In the genomic region with DNA sequence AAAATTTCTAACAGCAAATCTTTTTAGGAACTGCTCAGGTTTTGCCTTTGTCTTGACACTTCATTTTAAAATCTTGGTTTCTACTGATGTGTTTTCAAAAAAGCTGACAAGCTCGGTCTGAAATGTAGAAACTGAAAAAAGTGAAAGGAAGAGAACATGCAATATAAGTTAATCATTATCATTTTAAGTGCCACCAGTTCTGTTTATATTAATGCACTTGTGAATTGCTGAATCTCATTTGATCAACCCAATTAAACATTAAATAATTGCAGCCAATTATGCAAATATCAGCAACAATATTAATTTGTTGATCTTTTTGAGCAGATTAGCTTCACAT, we compare ENCODE assay signal across 9 cellular contexts.
DNase-seq lines count a peak whose midpoint lies in the region; ATAC-seq and TF ChIP-seq lines count a peak whose summit lies in the region.
"Had no signal": no experiment of that assay in that cellular context is flagged by ENCODE, and none has a peak within 500 bp of the region (broad histone marks: within the 10 kb centered on the region; RNA-seq: fewer than 3 reads in every experiment).

No MANE protein-coding gene starts in this region.

- ATAC-seq in GM19324 (IDR thresholded peaks at IDR 0.05; ENCODE audit: low FRiP score, unreplicated experiment), result peak; percentile 45
- peak; percentile 48 for ATAC-seq in HG03066 (IDR thresholded peaks at IDR 0.05; ENCODE audit: low read depth, unreplicated experiment)
- ATAC-seq in activated naive CD8-positive, alpha-beta T cell treated with anti-CD3 and anti-CD28 coated beads, Interleukin-2, amount 50 U/mL, for 24 hours, result no peak
- ATAC-seq: Right ventricle myocardium inferior had no signal

- peak overlapping the region; percentile 43 to 80 (median 65); a peak in 21 of 22 replicates for H3K9ac ChIP-seq in BLaER1 treated with 17β-estradiol and CSF1 and Interleukin-3, amounts not matched to agents 10 nM and 100 nM

- H3K4me3 ChIP-seq in BLaER1 treated with 17β-estradiol and CSF1 and Interleukin-3, amounts not matched to agents 10 nM and 100 nM, result peak overlapping the region; percentile 4 to 55 (median 26); a peak in 15 of 20 replicates
- H3K4me3 ChIP-seq in uterus, result no peak overlapping the region

- no peaks in the 10 kb centered on the region for H3K9me3 Mint-ChIP-seq in activated naive CD8-positive, alpha-beta T cell treated with anti-CD3 and anti-CD28 coated beads, Interleukin-2, amount 50 U/mL, for 24 hours

- intact Hi-C loops in uterus (cut with DNase I; ENCODE audit: low total_unique reads), result no loop called here

- TF ChIP-seq CTCF in uterus (IDR thresholded peaks at IDR 0.05), result no peak

- peak overlapping the region; percentile 52 to 90 (median 78) for H3K27ac ChIP-seq in BLaER1 treated with 17β-estradiol and CSF1 and Interleukin-3, amounts not matched to agents 10 nM and 100 nM
- H3K27ac ChIP-seq in uterus, result no peak overlapping the region

- peak overlapping the region; percentile 70 for H3K27ac Mint-ChIP-seq in activated naive CD8-positive, alpha-beta T cell treated with anti-CD3 and anti-CD28 coated beads, Interleukin-2, amount 50 U/mL, for 24 hours

- peaks cover 0 to 7% (median under 1%) of the 10 kb centered on the region in 11 experiments; a peak in 9 of 22 replicates for H3K9me3 ChIP-seq in BLaER1 treated with 17β-estradiol and CSF1 and Interleukin-3, amounts not matched to agents 10 nM and 100 nM (replicated peaks in 1 of 11)
- H3K9me3 ChIP-seq in uterus, result no peaks in the 10 kb centered on the region

- H3K27me3 ChIP-seq in BLaER1 treated with 17β-estradiol and CSF1 and Interleukin-3, amounts not matched to agents 10 nM and 100 nM, result no peaks in the 10 kb centered on the region
- no peaks in the 10 kb centered on the region for H3K27me3 ChIP-seq in uterus

- TF ChIP-seq POLR2A in uterus (IDR thresholded peaks at IDR 0.05), result no peak

- peaks cover 21% of the 10 kb centered on the region for H3K4me1 Mint-ChIP-seq in activated naive CD8-positive, alpha-beta T cell treated with anti-CD3 and anti-CD28 coated beads, Interleukin-2, amount 50 U/mL, for 24 hours

- DNase-seq in activated naive CD8-positive, alpha-beta T cell treated with anti-CD3 and anti-CD28 coated beads, Interleukin-2, amount 50 U/mL, for 24 hours, result no peak
- DNase-seq in mucosa of gallbladder (ENCODE audit: low spot score), result no peak
- no peak for DNase-seq in uterus
- no peak for DNase-seq in stimulated activated CD4-positive, alpha-beta T cell treated with anti-CD3 and anti-CD28 coated beads, Interleukin-2, amount 100 ng/mL, for 24 hours
- no peak for DNase-seq in NCI-H748 treated with DMSO at 0.1 percent for 48 hours (lab: John Stamatoyannopoulos, UW)

- peaks cover 12 to 88% (median 73%) of the 10 kb centered on the region in 11 experiments; a peak in 21 of 22 replicates for H3K36me3 ChIP-seq in BLaER1 treated with 17β-estradiol and CSF1 and Interleukin-3, amounts not matched to agents 10 nM and 100 nM
- H3K36me3 ChIP-seq in uterus, result peaks cover 0 to 4% of the 10 kb centered on the region in 2 donors

- peaks cover 39 to 91% (median 46%) of the 10 kb centered on the region in 10 experiments for H3K4me1 ChIP-seq in BLaER1 treated with 17β-estradiol and CSF1 and Interleukin-3, amounts not matched to agents 10 nM and 100 nM
- H3K4me1 ChIP-seq in uterus, result no peaks in the 10 kb centered on the region

- no peaks in the 10 kb centered on the region for H3K27me3 Mint-ChIP-seq in activated naive CD8-positive, alpha-beta T cell treated with anti-CD3 and anti-CD28 coated beads, Interleukin-2, amount 50 U/mL, for 24 hours

- H3K4me3 Mint-ChIP-seq in activated naive CD8-positive, alpha-beta T cell treated with anti-CD3 and anti-CD28 coated beads, Interleukin-2, amount 50 U/mL, for 24 hours, result peak overlapping the region; percentile 63

- peak overlapping the region; percentile 66 to 91 (median 75) for H3K4me2 ChIP-seq in BLaER1 treated with 17β-estradiol and CSF1 and Interleukin-3, amounts not matched to agents 10 nM and 100 nM

- peaks cover 12% of the 10 kb centered on the region for H3K36me3 Mint-ChIP-seq in activated naive CD8-positive, alpha-beta T cell treated with anti-CD3 and anti-CD28 coated beads, Interleukin-2, amount 50 U/mL, for 24 hours (ENCODE audit: low read depth)

- H4K20me1 ChIP-seq in BLaER1 treated with 17β-estradiol and CSF1 and Interleukin-3, amounts not matched to agents 10 nM and 100 nM, result no peaks in the 10 kb centered on the region

Comparison
In these comparisons a context has a peak if more than half of its experiments do, and no peak if none do; other contexts are left out.
1. H3K27ac ChIP-seq: peak in BLaER1 treated with 17β-estradiol and CSF1 and Interleukin-3, amounts not matched to agents 10 nM and 100 nM (11 of 11); none in uterus (0 of 2).
2. H3K4me3 ChIP-seq: peak in BLaER1 treated with 17β-estradiol and CSF1 and Interleukin-3, amounts not matched to agents 10 nM and 100 nM (10 of 10); none in uterus (0 of 2).